ENCODE assay signal across 27 cellular contexts in genomic region chr22:50440544-50441249, GRCh38. TPM values are rescaled to one million over a fixed set of nuclear protein-coding genes. Genes with fewer than 3 reads are reported as not detected.
DNase-seq lines count a peak whose midpoint lies in the region; ATAC-seq, FAIRE-seq and TF ChIP-seq lines count a peak whose summit lies in the region.
"Had no signal": no experiment of that assay in that cellular context is flagged by ENCODE, and none has a peak within 500 bp of the region (broad histone marks: within the 10 kb centered on the region; RNA-seq: fewer than 3 reads in every experiment).

No MANE protein-coding gene starts in this region.

- no peak for FAIRE-seq in GM12878 (lab: Jason Lieb, UNC)
- FAIRE-seq: GM12892, pancreas had no signal

- peak overlapping the region in 3 of 11 experiments; percentile 9 to 39 (median 19); a peak in 1 of 22 replicates for H3K9ac ChIP-seq in BLaER1 treated with 17β-estradiol and CSF1 and Interleukin-3, amounts not matched to agents 10 nM and 100 nM
- H3K9ac ChIP-seq in GM12878 (ENCODE audit: control insufficient read depth, insufficient read depth, low read length), result no peak overlapping the region
- H3K9ac ChIP-seq: GM23248 had no signal

- no peak for TF ChIP-seq CTCF in activated CD8-positive, alpha-beta T cell treated with anti-CD3 and anti-CD28 coated beads for 36 hours (IDR thresholded peaks at IDR 0.05)
- TF ChIP-seq CTCF in GM12878 (IDR thresholded peaks at IDR 0.05 in 2 of 3, conservative IDR thresholded peaks at IDR 0.05 in 1 of 3; ENCODE audit: control insufficient read depth in 2 of 3, extremely low read depth in 1 of 3, insufficient read depth in 1 of 3, low read depth in 3 of 3, low read length in 3 of 3), result no peak

- no peak for TF ChIP-seq EP300 in GM12878 (IDR thresholded peaks at IDR 0.05; ENCODE audit: borderline replicate concordance in 1 of 2, control insufficient read depth in 1 of 2, low read depth in 2 of 2, low read length in 2 of 2)

- no peak overlapping the region for H3K27ac ChIP-seq in BLaER1 treated with 17β-estradiol and CSF1 and Interleukin-3, amounts not matched to agents 10 nM and 100 nM
- no peak overlapping the region for H3K27ac ChIP-seq in GM12878 (ENCODE audit: control insufficient read depth, insufficient read depth)
- H3K27ac ChIP-seq: 22Rv1, GM23248, pancreas, right atrium auricular region, SJCRH30 had no signal

- peaks cover 23% of the 10 kb centered on the region for H3K4me1 Mint-ChIP-seq in activated CD8-positive, alpha-beta T cell treated with anti-CD3 and anti-CD28 coated beads for 36 hours (ENCODE audit: low read depth)
- H3K4me1 Mint-ChIP-seq in activated CD8-positive, alpha-beta T cell treated with anti-CD3 and anti-CD28 coated beads, Interleukin-2, amount 10 ng/mL, durations not matched to agents 7 days and 5 days (ENCODE audit: low read depth), result peaks cover 17% of the 10 kb centered on the region
- peaks cover 4% of the 10 kb centered on the region for H3K4me1 Mint-ChIP-seq in memory B cell
- H3K4me1 Mint-ChIP-seq in activated CD4-positive, alpha-beta T cell treated with anti-CD3 and anti-CD28 coated beads, Interleukin-2, amount 10 ng/mL, durations not matched to agents 24 days and 14 days, result no peaks in the 10 kb centered on the region
- H3K4me1 Mint-ChIP-seq: nephron had no signal

- in situ Hi-C loops in GM12878 (cut with MboI), result no loop called here

- H3K36me3 Mint-ChIP-seq in activated CD8-positive, alpha-beta T cell treated with anti-CD3 and anti-CD28 coated beads for 36 hours (ENCODE audit: low read depth), result peaks cover 9% of the 10 kb centered on the region
- peaks cover 26% of the 10 kb centered on the region for H3K36me3 Mint-ChIP-seq in activated CD8-positive, alpha-beta T cell treated with anti-CD3 and anti-CD28 coated beads, Interleukin-2, amount 10 ng/mL, durations not matched to agents 7 days and 5 days (ENCODE audit: low read depth)
- H3K36me3 Mint-ChIP-seq in memory B cell, result no peaks in the 10 kb centered on the region
- H3K36me3 Mint-ChIP-seq in activated CD4-positive, alpha-beta T cell treated with anti-CD3 and anti-CD28 coated beads, Interleukin-2, amount 10 ng/mL, durations not matched to agents 24 days and 14 days (ENCODE audit: low read depth), result peaks cover 21% of the 10 kb centered on the region

- RAD21 ChIA-PET in GM12878 (lab: Charles Lee; ENCODE audit: unreplicated experiment), result no interaction called here

- no peaks in the 10 kb centered on the region for H3K9me3 ChIP-seq in BLaER1 treated with 17β-estradiol and CSF1 and Interleukin-3, amounts not matched to agents 10 nM and 100 nM (replicated peaks in 1 of 11)
- H3K9me3 ChIP-seq in GM12878 (replicated peaks; ENCODE audit: control insufficient read depth, insufficient read depth, low read length), result no peaks in the 10 kb centered on the region
- H3K9me3 ChIP-seq: pancreas, right atrium auricular region, SJCRH30, spleen had no signal

- peaks cover 29 to 94% (median 88%) of the 10 kb centered on the region in 11 experiments; a peak in 21 of 22 replicates for H4K20me1 ChIP-seq in BLaER1 treated with 17β-estradiol and CSF1 and Interleukin-3, amounts not matched to agents 10 nM and 100 nM
- no peaks in the 10 kb centered on the region for H4K20me1 ChIP-seq in GM12878 (ENCODE audit: control insufficient read depth, insufficient read depth)

- CTCF ChIA-PET in activated CD8-positive, alpha-beta T cell treated with anti-CD3 and anti-CD28 coated beads for 36 hours (lab: Charles Lee), result no interaction called here
- CTCF ChIA-PET in activated CD8-positive, alpha-beta T cell treated with anti-CD3 and anti-CD28 coated beads, Interleukin-2, amount 10 ng/mL, durations not matched to agents 7 days and 5 days (lab: Charles Lee), result interaction anchor here (1.5 kb wide), 1 partner anchor 57 kb away, joined by 4 read pairs; no protein-coding TSS in a partner anchor
- CTCF ChIA-PET in GM12878 (lab: Yijun Ruan, JAX), result no interaction called here

- no peaks in the 10 kb centered on the region for H3K79me2 ChIP-seq in GM12878 (ENCODE audit: control insufficient read depth, insufficient read depth, low read length)

- no peaks in the 10 kb centered on the region for H3K27me3 Mint-ChIP-seq in activated CD8-positive, alpha-beta T cell treated with anti-CD3 and anti-CD28 coated beads for 36 hours
- H3K27me3 Mint-ChIP-seq in activated CD8-positive, alpha-beta T cell treated with anti-CD3 and anti-CD28 coated beads, Interleukin-2, amount 10 ng/mL, durations not matched to agents 7 days and 5 days (ENCODE audit: low read depth), result no peaks in the 10 kb centered on the region
- H3K27me3 Mint-ChIP-seq in memory B cell, result no peaks in the 10 kb centered on the region
- H3K27me3 Mint-ChIP-seq in activated CD4-positive, alpha-beta T cell treated with anti-CD3 and anti-CD28 coated beads, Interleukin-2, amount 10 ng/mL, durations not matched to agents 24 days and 14 days, result no peaks in the 10 kb centered on the region
- H3K27me3 Mint-ChIP-seq: CD4-positive, alpha-beta memory T cell had no signal

- peak overlapping the region; percentile 20 for H3K27ac Mint-ChIP-seq in activated CD8-positive, alpha-beta T cell treated with anti-CD3 and anti-CD28 coated beads for 36 hours
- no peak overlapping the region for H3K27ac Mint-ChIP-seq in activated CD8-positive, alpha-beta T cell treated with anti-CD3 and anti-CD28 coated beads, Interleukin-2, amount 10 ng/mL, durations not matched to agents 7 days and 5 days
- peak overlapping the region; percentile 75 for H3K27ac Mint-ChIP-seq in memory B cell
- no peak overlapping the region for H3K27ac Mint-ChIP-seq in activated CD4-positive, alpha-beta T cell treated with anti-CD3 and anti-CD28 coated beads, Interleukin-2, amount 10 ng/mL, durations not matched to agents 24 days and 14 days
- H3K27ac Mint-ChIP-seq: nephron had no signal

- H2AFZ ChIP-seq in GM12878 (ENCODE audit: control insufficient read depth, low read depth, low read length), result no peak overlapping the region
- H2AFZ ChIP-seq: GM23248 had no signal

- no peak for TF ChIP-seq RAD21 in GM12878 (IDR thresholded peaks at IDR 0.05; ENCODE audit: insufficient read depth, low read depth, low read length)

- POLR2A ChIA-PET in activated CD8-positive, alpha-beta T cell treated with anti-CD3 and anti-CD28 coated beads for 36 hours (lab: Charles Lee), result interaction anchor here (1.7 kb wide), 1 partner anchor 33 kb away, joined by 8 read pairs; no protein-coding TSS in a partner anchor
- POLR2A ChIA-PET in activated CD8-positive, alpha-beta T cell treated with anti-CD3 and anti-CD28 coated beads, Interleukin-2, amount 10 ng/mL, durations not matched to agents 7 days and 5 days (lab: Charles Lee), result interaction anchor here (0.8 to 1.1 kb wide), 2 partner anchors 10 to 33 kb away, joined by 3 to 5 read pairs; no protein-coding TSS in a partner anchor
- POLR2A ChIA-PET in GM12878 (lab: Charles Lee), result interaction anchor here (0.5 kb wide), 1 partner anchor 75 kb away, joined by 6 read pairs; no protein-coding TSS in a partner anchor

- BruUV-seq in GM12878 (replicated peaks; lab: Mats Ljungman, UMichigan), result no TSS peak

- SMC1A ChIA-PET in GM12878 (lab: Charles Lee; ENCODE audit: uncharacterized antibody, unreplicated experiment), result no interaction called here

- H3K36me3 ChIP-seq in BLaER1 treated with 17β-estradiol and CSF1 and Interleukin-3, amounts not matched to agents 10 nM and 100 nM, result peaks cover 53 to 90% (median 72%) of the 10 kb centered on the region in 11 experiments
- H3K36me3 ChIP-seq in GM12878 (ENCODE audit: control insufficient read depth in 2 of 2, insufficient read depth in 2 of 2, low read length in 1 of 2), result peaks cover 3 to 32% of the 10 kb centered on the region in 2 experiments; a peak in 3 of 4 replicates

- no peaks in the 10 kb centered on the region; a peak in 1 of 22 replicates for H3K27me3 ChIP-seq in BLaER1 treated with 17β-estradiol and CSF1 and Interleukin-3, amounts not matched to agents 10 nM and 100 nM
- no peaks in the 10 kb centered on the region for H3K27me3 ChIP-seq in GM12878 (replicated peaks in 1 of 2; ENCODE audit: control insufficient read depth in 2 of 2, insufficient read depth in 2 of 2, low read length in 1 of 2)
- H3K27me3 ChIP-seq: pancreas, right atrium auricular region, SJCRH30, spleen had no signal

- peak overlapping the region in 6 of 11 experiments; percentile 14 to 48 (median 41); a peak in 11 of 22 replicates for H3K4me2 ChIP-seq in BLaER1 treated with 17β-estradiol and CSF1 and Interleukin-3, amounts not matched to agents 10 nM and 100 nM
- H3K4me2 ChIP-seq in GM12878 (ENCODE audit: control insufficient read depth, insufficient read depth), result no peak overlapping the region

- peaks cover 30 to 95% (median 76%) of the 10 kb centered on the region in 10 experiments for H3K4me1 ChIP-seq in BLaER1 treated with 17β-estradiol and CSF1 and Interleukin-3, amounts not matched to agents 10 nM and 100 nM
- H3K4me1 ChIP-seq in GM12878 (ENCODE audit: control insufficient read depth, insufficient read depth, low read length), result no peaks in the 10 kb centered on the region
- H3K4me1 ChIP-seq: pancreas had no signal

- no peak for ATAC-seq in activated CD8-positive, alpha-beta T cell treated with anti-CD3 and anti-CD28 coated beads for 36 hours
- ATAC-seq in activated CD8-positive, alpha-beta T cell treated with anti-CD3 and anti-CD28 coated beads, Interleukin-2, amount 10 ng/mL, durations not matched to agents 7 days and 5 days, result no peak
- ATAC-seq in GM12878 (no peak), memory B cell (ENCODE audit: low read depth) (no peak), GM21723 (IDR thresholded peaks at IDR 0.05; ENCODE audit: unreplicated experiment) (no peak)

- DNase-seq in activated CD8-positive, alpha-beta T cell treated with anti-CD3 and anti-CD28 coated beads for 36 hours, result no peak
- DNase-seq in activated CD8-positive, alpha-beta T cell treated with anti-CD3 and anti-CD28 coated beads, Interleukin-2, amount 10 ng/mL, durations not matched to agents 7 days and 5 days, result no peak
- DNase-seq in GM12878 (ENCODE audit: low read depth, low spot score) (no peak), memory B cell (ENCODE audit: low spot score in 2 of 2) (no peak), HK-2 (ENCODE audit: unreplicated experiment) (no peak)
- no peak for DNase-seq in activated CD4-positive, alpha-beta T cell treated with anti-CD3 and anti-CD28 coated beads, Interleukin-2, amount 10 ng/mL, durations not matched to agents 24 days and 14 days
- DNase-seq: DMS 273 treated with DMSO at 0.1 percent for 48 hours, EL, GM23248, islet precursor cell, NCI-H1092 treated with DMSO at 0.1 percent for 48 hours, NCI-H1930, NCI-H2227 treated with DMSO at 0.1 percent for 48 hours, NCI-H526 treated with DMSO at 0.1 percent for 48 hours, SJCRH30, spleen had no signal

- H3K9me3 Mint-ChIP-seq in activated CD8-positive, alpha-beta T cell treated with anti-CD3 and anti-CD28 coated beads for 36 hours, result no peaks in the 10 kb centered on the region
- H3K9me3 Mint-ChIP-seq in activated CD8-positive, alpha-beta T cell treated with anti-CD3 and anti-CD28 coated beads, Interleukin-2, amount 10 ng/mL, durations not matched to agents 7 days and 5 days (ENCODE audit: insufficient read depth), result no peaks in the 10 kb centered on the region
- no peaks in the 10 kb centered on the region for H3K9me3 Mint-ChIP-seq in memory B cell
- H3K9me3 Mint-ChIP-seq in activated CD4-positive, alpha-beta T cell treated with anti-CD3 and anti-CD28 coated beads, Interleukin-2, amount 10 ng/mL, durations not matched to agents 24 days and 14 days, result no peaks in the 10 kb centered on the region
- H3K9me3 Mint-ChIP-seq: nephron had no signal

- TF ChIP-seq POLR2A in GM12878 (IDR thresholded peaks at IDR 0.05; ENCODE audit: low read depth, low read length), result peak; percentile 47; the same call in 1 of the 2 replicates

- H3K4me3 Mint-ChIP-seq in activated CD8-positive, alpha-beta T cell treated with anti-CD3 and anti-CD28 coated beads for 36 hours, result no peak overlapping the region
- H3K4me3 Mint-ChIP-seq in activated CD8-positive, alpha-beta T cell treated with anti-CD3 and anti-CD28 coated beads, Interleukin-2, amount 10 ng/mL, durations not matched to agents 7 days and 5 days, result no peak overlapping the region
- no peak overlapping the region for H3K4me3 Mint-ChIP-seq in memory B cell
- H3K4me3 Mint-ChIP-seq in activated CD4-positive, alpha-beta T cell treated with anti-CD3 and anti-CD28 coated beads, Interleukin-2, amount 10 ng/mL, durations not matched to agents 24 days and 14 days, result no peak overlapping the region
- H3K4me3 Mint-ChIP-seq: CD4-positive, alpha-beta memory T cell; nephron had no signal

- intact Hi-C loops in activated CD8-positive, alpha-beta T cell treated with anti-CD3 and anti-CD28 coated beads for 36 hours (cut with micrococcal nuclease), result no loop called here
- intact Hi-C loops in GM12878 (cut with micrococcal nuclease; ENCODE audit: unreplicated experiment), result no loop called here
- intact Hi-C loops in activated CD4-positive, alpha-beta T cell treated with anti-CD3 and anti-CD28 coated beads, Interleukin-2, amount 10 ng/mL, durations not matched to agents 24 days and 14 days (cut with micrococcal nuclease), result no loop called here

- H3K4me3 ChIP-seq in BLaER1 treated with 17β-estradiol and CSF1 and Interleukin-3, amounts not matched to agents 10 nM and 100 nM, result no peak overlapping the region
- H3K4me3 ChIP-seq in GM12878, result no peak overlapping the region
- H3K4me3 ChIP-seq: GM23248, lung, pancreas, right atrium auricular region, SJCRH30, spleen had no signal

- 82% methylated on average over 26 of the region's 26 CpGs for WGBS in GM12878 (ENCODE audit: insufficient coverage, insufficient replicate concordance, low lambda C conversion rate, missing lambda C conversion rate)

RNA-seq across cellular contexts. Expression of gene SBF1, which starts 34.1 kb away (rescaled TPM):
- 100 to 1,000 TPM; 120 TPM for total RNA-seq in activated CD8-positive, alpha-beta T cell treated with anti-CD3 and anti-CD28 coated beads for 36 hours
- total RNA-seq in activated CD8-positive, alpha-beta T cell treated with anti-CD3 and anti-CD28 coated beads, Interleukin-2, amount 10 ng/mL, durations not matched to agents 7 days and 5 days, result 100 to 1,000 TPM; 177 to 183 TPM
- total RNA-seq in GM12878 (2013; cell fraction: nucleolus; rRNA removed), result 103 and 115 TPM in 2 replicates
- total RNA-seq in GM12878 (2014; rRNA removed) (42.7 and 48.0 TPM in 2 replicates), GM12878 (2014; rRNA removed; fragmentation: Illumina TruSeq; extraction: Trizol) (14.6 and 16.1 TPM in 2 replicates), GM12878 (2021) (77.9 and 95.0 TPM in 2 replicates)
- 12.7 TPM for polyA plus RNA-seq in GM12878 (2011; ENCODE audit: low read depth)
- polyA plus RNA-seq in GM12878 (2011; rRNA removed) (11.1 and 19.5 TPM in 2 replicates), GM12878 (2014; fragmentation: Illumina TruSeq; extraction: Trizol) (1.2 and 7.4 TPM in 2 replicates), GM12878 (2014; fragmentation: Nextera tagmentation; extraction: Ambion mirVana) (1 to 10 TPM in 1 of 2 experiments, under 1 TPM in 1; 0.23 to 1.2 TPM), GM12878 (2014; rRNA removed) (42.2 and 47.5 TPM in 2 replicates), GM12878 (2016; fragmentation: Nextera tagmentation; extraction: Ambion mirVana) (10 to 100 TPM; 10.0 to 28.6 TPM)
- 30.3 and 43.4 TPM in 2 replicates for polyA plus RNA-seq in GM12878 (2011; cell fraction: cytosol; rRNA removed)
- polyA plus RNA-seq in GM12878 (2011; cell fraction: nucleus; rRNA removed), result 215 and 252 TPM in 2 replicates
- polyA plus RNA-seq in GM12878 (2012), result 25.9 and 33.5 TPM in 2 replicates
- polyA minus RNA-seq in GM12878 (2011; rRNA and poly(A)+ RNA removed), result 46.5 and 73.5 TPM in 2 replicates
- polyA minus RNA-seq in GM12878 (2011; cell fraction: cytosol; rRNA and poly(A)+ RNA removed), result 27.6 and 33.4 TPM in 2 replicates
- 76.3 and 127 TPM in 2 replicates for polyA minus RNA-seq in GM12878 (2011; cell fraction: nucleus; rRNA and poly(A)+ RNA removed)
- 108 and 115 TPM in 2 replicates for total RNA-seq in activated CD4-positive, alpha-beta T cell treated with anti-CD3 and anti-CD28 coated beads, Interleukin-2, amount 10 ng/mL, durations not matched to agents 24 days and 14 days

RNA-seq across cellular contexts. Expression of gene ADM2, which starts 40.6 kb away (rescaled TPM):
- 1 to 10 TPM; 5.5 to 6.8 TPM for total RNA-seq in activated CD8-positive, alpha-beta T cell treated with anti-CD3 and anti-CD28 coated beads for 36 hours
- 1 to 10 TPM; 4.1 to 4.2 TPM for total RNA-seq in activated CD8-positive, alpha-beta T cell treated with anti-CD3 and anti-CD28 coated beads, Interleukin-2, amount 10 ng/mL, durations not matched to agents 7 days and 5 days
- total RNA-seq in GM12878 (2013; cell fraction: nucleolus; rRNA removed), result 0.69 and 0.75 TPM in 2 replicates
- 0.06 and 0.16 TPM in 2 replicates for total RNA-seq in GM12878 (2014; rRNA removed)
- total RNA-seq in GM12878 (2014; rRNA removed; fragmentation: Illumina TruSeq; extraction: Trizol), result 0.04 TPM in 1 of 2 replicates, not detected in the other
- 0.31 and 0.48 TPM in 2 replicates for total RNA-seq in GM12878 (2021)
- 0.67 TPM for polyA plus RNA-seq in GM12878 (2011; ENCODE audit: low read depth)
- polyA plus RNA-seq in GM12878 (2011; rRNA removed), result 0.23 and 0.30 TPM in 2 replicates
- 0.40 TPM in 2 replicates for polyA plus RNA-seq in GM12878 (2011; cell fraction: cytosol; rRNA removed)
- 0.73 and 0.93 TPM in 2 replicates for polyA plus RNA-seq in GM12878 (2011; cell fraction: nucleus; rRNA removed)
- polyA plus RNA-seq in GM12878 (2012), result 1.5 and 1.9 TPM in 2 replicates
- 0.04 TPM in 1 of 2 replicates, not detected in the other for polyA plus RNA-seq in GM12878 (2014; fragmentation: Illumina TruSeq; extraction: Trizol)
- polyA plus RNA-seq in GM12878 (2014; fragmentation: Nextera tagmentation; extraction: Ambion mirVana), result under 1 TPM in 1 of 2 experiments, not detected in 1; 0.02 TPM
- polyA plus RNA-seq in GM12878 (2014; rRNA removed), result 0.14 and 0.33 TPM in 2 replicates
- under 1 TPM in 1 of 2 experiments, not detected in 1; 0.17 TPM for polyA plus RNA-seq in GM12878 (2016; fragmentation: Nextera tagmentation; extraction: Ambion mirVana)
- 0.15 and 0.57 TPM in 2 replicates for polyA minus RNA-seq in GM12878 (2011; rRNA and poly(A)+ RNA removed)
- polyA minus RNA-seq in GM12878 (2011; cell fraction: cytosol; rRNA and poly(A)+ RNA removed), result 0.42 and 0.67 TPM in 2 replicates
- polyA minus RNA-seq in GM12878 (2011; cell fraction: nucleus; rRNA and poly(A)+ RNA removed), result 0.36 and 0.48 TPM in 2 replicates
- 3.0 and 3.2 TPM in 2 replicates for total RNA-seq in activated CD4-positive, alpha-beta T cell treated with anti-CD3 and anti-CD28 coated beads, Interleukin-2, amount 10 ng/mL, durations not matched to agents 24 days and 14 days
- total RNA-seq: SJCRH30 had no signal

RNA-seq across cellular contexts. Expression of gene MIOX, which starts 46.0 kb away (rescaled TPM):
- under 1 TPM in 1 of 2 experiments, not detected in 1; 0.29 TPM for total RNA-seq in activated CD8-positive, alpha-beta T cell treated with anti-CD3 and anti-CD28 coated beads for 36 hours
- under 1 TPM in 1 of 2 experiments, not detected in 1; 0.40 TPM for total RNA-seq in activated CD8-positive, alpha-beta T cell treated with anti-CD3 and anti-CD28 coated beads, Interleukin-2, amount 10 ng/mL, durations not matched to agents 7 days and 5 days
- 0.65 TPM in 1 of 2 replicates, not detected in the other for total RNA-seq in GM12878 (2013; cell fraction: nucleolus; rRNA removed)
- total RNA-seq in GM12878 (2014; rRNA removed) (not detected in 2 replicates), GM12878 (2014; rRNA removed; fragmentation: Illumina TruSeq; extraction: Trizol) (not detected in 2 replicates), GM12878 (2021) (not detected in 2 replicates)
- polyA plus RNA-seq in GM12878 (2011; ENCODE audit: low read depth), result not detected
- polyA plus RNA-seq in GM12878 (2011; rRNA removed) (0.13 and 0.31 TPM in 2 replicates), GM12878 (2014; fragmentation: Illumina TruSeq; extraction: Trizol) (0.10 TPM in 1 of 2 replicates, not detected in the other), GM12878 (2014; fragmentation: Nextera tagmentation; extraction: Ambion mirVana) (not detected), GM12878 (2014; rRNA removed) (0.36 TPM in 1 of 2 replicates, not detected in the other), GM12878 (2016; fragmentation: Nextera tagmentation; extraction: Ambion mirVana) (not detected)
- polyA plus RNA-seq in GM12878 (2011; cell fraction: cytosol; rRNA removed), result 0.12 and 0.64 TPM in 2 replicates
- 1.4 and 2.2 TPM in 2 replicates for polyA plus RNA-seq in GM12878 (2011; cell fraction: nucleus; rRNA removed)
- polyA plus RNA-seq in GM12878 (2012), result not detected in 2 replicates
- polyA minus RNA-seq in GM12878 (2011; rRNA and poly(A)+ RNA removed), result 0.41 TPM in 1 of 2 replicates, not detected in the other
- polyA minus RNA-seq in GM12878 (2011; cell fraction: cytosol; rRNA and poly(A)+ RNA removed), result not detected in 2 replicates
- polyA minus RNA-seq in GM12878 (2011; cell fraction: nucleus; rRNA and poly(A)+ RNA removed), result not detected in 2 replicates
- total RNA-seq in activated CD4-positive, alpha-beta T cell treated with anti-CD3 and anti-CD28 coated beads, Interleukin-2, amount 10 ng/mL, durations not matched to agents 24 days and 14 days, result 0.21 and 0.40 TPM in 2 replicates
- total RNA-seq: CD4-positive, alpha-beta memory T cell; glomerular endothelial cell; GM23248; lung; right atrium auricular region; SJCRH30; ureter had no signal
- polyA plus RNA-seq: CD4-positive, alpha-beta memory T cell had no signal

Comparison
In these comparisons a context has a peak if more than half of its experiments do, and no peak if none do; other contexts are left out.
1. H3K27ac Mint-ChIP-seq: peak in activated CD8-positive, alpha-beta T cell treated with anti-CD3 and anti-CD28 coated beads for 36 hours (single experiment) and memory B cell (single experiment); none in activated CD8-positive, alpha-beta T cell treated with anti-CD3 and anti-CD28 coated beads, Interleukin-2, amount 10 ng/mL, durations not matched to agents 7 days and 5 days (single experiment) and activated CD4-positive, alpha-beta T cell treated with anti-CD3 and anti-CD28 coated beads, Interleukin-2, amount 10 ng/mL, durations not matched to agents 24 days and 14 days (single experiment).